ENCODE assay signal across 14 cellular contexts in the genomic region with DNA sequence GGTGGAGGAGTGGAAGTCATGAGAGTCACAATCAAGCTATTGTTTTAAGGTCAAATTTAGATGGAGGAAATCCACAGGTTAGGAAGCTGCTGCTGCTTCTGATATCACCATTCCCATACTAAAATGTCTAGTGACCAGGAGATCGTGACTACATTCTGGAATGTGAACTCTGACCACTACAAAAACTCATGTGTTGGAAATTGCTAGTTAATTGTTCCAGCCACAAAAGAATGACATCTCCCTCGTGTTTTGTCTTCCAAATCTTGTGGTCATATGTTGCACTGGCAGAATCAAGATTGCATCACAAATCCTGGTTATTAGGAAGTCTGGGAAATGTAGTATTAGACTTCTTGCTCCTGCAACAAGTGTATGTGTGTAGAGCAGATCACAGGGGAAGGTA.
DNase-seq lines count a peak whose midpoint lies in the region; ATAC-seq and TF ChIP-seq lines count a peak whose summit lies in the region.
"Had no signal": no experiment of that assay in that cellular context is flagged by ENCODE, and none has a peak within 500 bp of the region (broad histone marks: within the 10 kb centered on the region; RNA-seq: fewer than 3 reads in every experiment).

No MANE protein-coding gene starts in this region.

- peak overlapping the region; percentile 1 for H3K27ac ChIP-seq in epithelial cell of prostate
- no peak overlapping the region for H3K27ac ChIP-seq in thyroid gland
- no peak overlapping the region for H3K27ac ChIP-seq in uterus
- H3K27ac ChIP-seq: ovary, suprapubic skin had no signal

- no peaks in the 10 kb centered on the region for H3K27me3 ChIP-seq in thyroid gland
- H3K27me3 ChIP-seq in uterus, result no peaks in the 10 kb centered on the region
- H3K27me3 ChIP-seq: ovary, suprapubic skin had no signal

- no peak for ATAC-seq in GM18907 (IDR thresholded peaks at IDR 0.05; ENCODE audit: unreplicated experiment)

- TF ChIP-seq CTCF in thyroid gland (IDR thresholded peaks at IDR 0.05) (no peak), uterus (IDR thresholded peaks at IDR 0.05) (no peak)

- no peak for TF ChIP-seq POLR2A in thyroid gland (IDR thresholded peaks at IDR 0.05)
- no peak for TF ChIP-seq POLR2A in uterus (IDR thresholded peaks at IDR 0.05)

- H3K36me3 ChIP-seq in thyroid gland, result no peaks in the 10 kb centered on the region
- H3K36me3 ChIP-seq in uterus, result no peaks in the 10 kb centered on the region
- H3K36me3 ChIP-seq: ovary, suprapubic skin had no signal

- DNase-seq in EL (peak; percentile 53), RKO (ENCODE audit: low spot score) (peak; percentile 45), epithelial cell of prostate (ENCODE audit: low read depth, low spot score) (no peak), myocyte (ENCODE audit: low read depth) (peak; percentile 40), NCI-H146 treated with DMSO at 0.1 percent for 48 hours (lab: John Stamatoyannopoulos, UW; ENCODE audit: unreplicated experiment) (no peak), thyroid gland (no peak), uterus (no peak)
- DNase-seq: activated CD4-positive, alpha-beta T cell treated with anti-CD3 and anti-CD28 coated beads, Interleukin-2, amount 10 ng/mL, durations not matched to agents 7 days and 5 days; activated naive CD4-positive, alpha-beta T cell treated with anti-CD3 and anti-CD28 coated beads for 36 hours; islet precursor cell; NCI-H510A; ovary had no signal

- WGBS in thyroid gland, 2 donors, result 26 to 33% methylated on average over 2 of the region's 2 CpGs

- H3K4me1 ChIP-seq in thyroid gland, result no peaks in the 10 kb centered on the region
- no peaks in the 10 kb centered on the region for H3K4me1 ChIP-seq in uterus
- H3K4me1 ChIP-seq: suprapubic skin had no signal

- no peak overlapping the region for H3K4me3 ChIP-seq in thyroid gland (replicated peaks in 1 of 3)
- no peak overlapping the region for H3K4me3 ChIP-seq in uterus
- H3K4me3 ChIP-seq: ovary, suprapubic skin had no signal

- H3K9me3 ChIP-seq in thyroid gland, result no peaks in the 10 kb centered on the region
- H3K9me3 ChIP-seq in uterus, result no peaks in the 10 kb centered on the region
- H3K9me3 ChIP-seq: ovary, suprapubic skin had no signal

- intact Hi-C loops in thyroid gland (cut with DNase I) (no loop called here), uterus (cut with DNase I; ENCODE audit: low total_unique reads) (no loop called here)

Comparison
In these comparisons a context has a peak if more than half of its experiments do, and no peak if none do; other contexts are left out.
1. DNase-seq: peak in EL (single experiment), RKO (single experiment) and myocyte (single experiment); none in epithelial cell of prostate (single experiment), NCI-H146 treated with DMSO at 0.1 percent for 48 hours (single experiment), thyroid gland (0 of 2) and uterus (0 of 2).